ENCODE assay signal across 16 cellular contexts in the genomic region with DNA sequence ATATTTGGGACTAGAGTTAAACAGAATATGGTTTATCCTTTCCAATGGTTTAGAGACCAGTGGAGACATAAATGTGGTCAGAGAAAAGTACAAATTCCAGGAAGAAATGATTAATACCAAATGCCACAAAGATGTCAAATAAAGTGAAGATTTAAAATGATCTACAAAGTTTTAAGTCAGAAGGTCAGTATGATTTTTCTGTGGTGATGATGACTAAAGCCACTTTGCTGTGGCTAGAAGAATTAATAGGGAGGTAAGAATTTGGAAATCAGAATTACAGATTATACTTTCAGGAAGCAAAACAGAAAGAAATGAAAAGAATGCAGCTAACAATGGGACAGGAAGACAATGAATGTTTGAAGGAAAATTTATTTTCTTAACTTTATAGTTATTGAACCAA.
DNase-seq lines count a peak whose midpoint lies in the region; ATAC-seq and TF ChIP-seq lines count a peak whose summit lies in the region.
"Had no signal": no experiment of that assay in that cellular context is flagged by ENCODE, and none has a peak within 500 bp of the region (broad histone marks: within the 10 kb centered on the region; RNA-seq: fewer than 3 reads in every experiment).

No MANE protein-coding gene starts in this region.

- H3K27ac ChIP-seq in RWPE2 (ENCODE audit: poor library complexity, severe bottlenecking) = peak overlapping the region; percentile 54
- H3K27ac ChIP-seq in A673 (ENCODE audit: low read depth, low read length, poor library complexity, severe bottlenecking) = no peak overlapping the region
- H3K27ac ChIP-seq: A549, BLaER1 had no signal

- no peak for ATAC-seq in RWPE2 (ENCODE audit: low read depth)
- ATAC-seq: A549, GM12878, K562 had no signal

- H3K27me3 ChIP-seq in RWPE2 (ENCODE audit: insufficient read depth, poor library complexity, severe bottlenecking) (no peaks in the 10 kb centered on the region), A673 (replicated peaks; ENCODE audit: insufficient read depth, low read depth, low read length, poor library complexity) (no peaks in the 10 kb centered on the region)
- H3K27me3 ChIP-seq: BLaER1 had no signal

- POLR2A ChIA-PET in A673 (lab: Charles Lee; ENCODE audit: low non-redundant PET) = no interaction called here

- CTCF ChIA-PET in A673 (lab: Charles Lee) = no interaction called here

- no peaks in the 10 kb centered on the region for H3K9me3 ChIP-seq in RWPE2 (ENCODE audit: severe bottlenecking)
- H3K9me3 ChIP-seq in A673 (ENCODE audit: low read depth, low read length, poor library complexity, severe bottlenecking) = no peaks in the 10 kb centered on the region
- H3K9me3 ChIP-seq: A549, BLaER1, HAP-1 had no signal

- H3K36me3 ChIP-seq in RWPE2 (ENCODE audit: low read depth) = no peaks in the 10 kb centered on the region
- H3K36me3 ChIP-seq in A673 (ENCODE audit: insufficient read depth, low read length, poor library complexity, severe bottlenecking) = no peaks in the 10 kb centered on the region
- H3K36me3 ChIP-seq: BLaER1, HAP-1 had no signal

- BruUV-seq in A673 (replicated peaks; lab: Mats Ljungman, UMichigan) = no TSS peak

- peaks cover 16% of the 10 kb centered on the region for H3K4me1 ChIP-seq in RWPE2 (ENCODE audit: insufficient read depth, poor library complexity, severe bottlenecking)
- H3K4me1 ChIP-seq in A673 (ENCODE audit: insufficient read depth, low read length, poor library complexity, severe bottlenecking) = no peaks in the 10 kb centered on the region
- H3K4me1 ChIP-seq: A549, BLaER1 had no signal

- DNase-seq in HT1080 (ENCODE audit: low read depth) (peak; percentile 67), RWPE2 (ENCODE audit: low spot score) (no peak), non-pigmented ciliary epithelial cell (ENCODE audit: low read depth) (peak; percentile 22), A673 (ENCODE audit: low spot score) (no peak), NCI-H526 treated with DMSO at 0.1 percent for 48 hours (lab: John Stamatoyannopoulos, UW) (no peak), DMS114 treated with DMSO at 0.1 percent for 48 hours (lab: John Stamatoyannopoulos, UW; ENCODE audit: unreplicated experiment) (no peak), iPS-NIHi7 (ENCODE audit: extremely low spot score) (no peak)
- DNase-seq: CD4-positive, alpha-beta memory T cell; DND-41; EL; IMR-90 had no signal

- TF ChIP-seq CTCF in RWPE2 (IDR thresholded peaks at IDR 0.05; ENCODE audit: poor library complexity, severe bottlenecking) (no peak), A673 (conservative IDR thresholded peaks at IDR 0.05; ENCODE audit: low read depth, low read length) (no peak)

- intact Hi-C loops in A673 (cut with micrococcal nuclease; ENCODE audit: unreplicated experiment) = no loop called here

- H3K4me3 ChIP-seq in RWPE2 (ENCODE audit: severe bottlenecking) (no peak overlapping the region), A673 (ENCODE audit: low read depth, low read length, poor library complexity, severe bottlenecking) (no peak overlapping the region)
- H3K4me3 ChIP-seq: A549, BLaER1, GM12878, HAP-1, K562 had no signal

Comparison
In these comparisons a context has a peak if more than half of its experiments do, and no peak if none do; other contexts are left out.
1. DNase-seq: peak in HT1080 (single experiment) and non-pigmented ciliary epithelial cell (single experiment); none in RWPE2 (single experiment), A673 (single experiment), NCI-H526 treated with DMSO at 0.1 percent for 48 hours (single experiment), DMS114 treated with DMSO at 0.1 percent for 48 hours (single experiment) and iPS-NIHi7 (single experiment).